21 cellular contexts compared by ENCODE assay signal in genomic region chr3:170721563-170721962, GRCh38.
"Had no signal": no experiment of that assay in that cellular context is flagged by ENCODE, and none has a peak within 500 bp of the region (broad histone marks: within the 10 kb centered on the region; RNA-seq: fewer than 3 reads in every experiment).

No MANE protein-coding gene starts in this region.

- H3K4me1 ChIP-seq: ascending aorta, colonic mucosa, prostate gland, right atrium auricular region, upper lobe of right lung had no signal

- H3K4me3 ChIP-seq: adrenal gland, ascending aorta, colonic mucosa, dorsolateral prefrontal cortex, heart left ventricle, left lung, prostate gland, right atrium auricular region, upper lobe of right lung had no signal

- H3K9me3 ChIP-seq: adrenal gland, ascending aorta, colonic mucosa, prostate gland, upper lobe of right lung had no signal

- H3K27me3 ChIP-seq: adrenal gland, ascending aorta, colonic mucosa, dorsolateral prefrontal cortex, heart left ventricle, left lung, right atrium auricular region, upper lobe of right lung had no signal

- H3K27ac ChIP-seq: adrenal gland, ascending aorta, colonic mucosa, dorsolateral prefrontal cortex, heart left ventricle, left lung, prostate gland, right atrium auricular region, upper lobe of right lung had no signal

- ATAC-seq: activated T-cell treated with anti-CD3 and anti-CD28 coated beads, Interleukin-2, amount 50 U/mL, for 4 hours; effector memory CD8-positive, alpha-beta T cell; heart left ventricle; left lung; natural killer cell; T-helper 17 cell; upper lobe of right lung had no signal

- H3K36me3 ChIP-seq: adrenal gland, ascending aorta, colonic mucosa, heart left ventricle, left lung, prostate gland, right atrium auricular region, upper lobe of right lung had no signal

- DNase-seq: activated CD4-positive, alpha-beta T cell treated with anti-CD3 and anti-CD28 coated beads for 4 hours; activated CD4-positive, alpha-beta T cell treated with anti-CD3 and anti-CD28 coated beads, Interleukin-2, amount 50 U/mL, for 48 hours; activated CD4-positive, CD25-positive, alpha-beta regulatory T cell; activated CD8-positive, alpha-beta memory T cell treated with anti-CD3 and anti-CD28 coated beads, Interleukin-2, amount 50 U/mL, for 48 hours; activated naive CD4-positive, alpha-beta T cell; activated T-cell treated with anti-CD3 and anti-CD28 coated beads, Interleukin-2, amount 50 U/mL, for 4 hours; adrenal gland; colonic mucosa; dorsolateral prefrontal cortex; effector memory CD8-positive, alpha-beta T cell; heart left ventricle; left lung; midbrain; natural killer cell; stimulated activated CD4-positive, alpha-beta T cell treated with anti-CD3 and anti-CD28 coated beads, Interleukin-4, amount 100 ng/mL, for 24 hours; stimulated activated naive CD4-positive, alpha-beta T cell treated with Interleukin-2 at 50 U/mL for 16 hours; T-helper 17 cell; upper lobe of right lung had no signal
